ENCODE assay signal across 16 cellular contexts in genomic region chr14:51367600-51367931, GRCh38.
DNase-seq lines count a peak whose midpoint lies in the region; ATAC-seq and TF ChIP-seq lines count a peak whose summit lies in the region.
"Had no signal": no experiment of that assay in that cellular context is flagged by ENCODE, and none has a peak within 500 bp of the region (broad histone marks: within the 10 kb centered on the region; RNA-seq: fewer than 3 reads in every experiment).

No MANE protein-coding gene starts in this region.

- CTCF ChIA-PET in AG04450 (lab: Charles Lee) = no interaction called here
- CTCF ChIA-PET in IMR-90 (lab: Yijun Ruan, JAX) = no interaction called here

- no peaks in the 10 kb centered on the region for H3K79me1 ChIP-seq in IMR-90 (ENCODE audit: low read depth in 1 of 2, low read length in 2 of 2)

- no peaks in the 10 kb centered on the region; the same call in 1 of the 2 replicates for H3K9me3 ChIP-seq in AG04450 (ENCODE audit: control insufficient read depth, insufficient read depth, low read length)
- H3K9me3 ChIP-seq in IMR-90 (ENCODE audit: control insufficient read depth, insufficient read depth, low read length) = no peaks in the 10 kb centered on the region
- H3K9me3 ChIP-seq: BLaER1 treated with 17β-estradiol and CSF1 and Interleukin-3, amounts not matched to agents 10 nM and 100 nM; SJCRH30 had no signal

- in situ Hi-C loops in IMR-90 (cut with MboI; ENCODE audit: low sequenced_read_pairs) = no loop called here

- H4K20me1 ChIP-seq in IMR-90 (ENCODE audit: insufficient read depth, low read length) = no peaks in the 10 kb centered on the region
- H4K20me1 ChIP-seq: BLaER1 treated with 17β-estradiol and CSF1 and Interleukin-3, amounts not matched to agents 10 nM and 100 nM had no signal

- dilution Hi-C loops in IMR-90 (cut with HindIII; ENCODE audit: low sequenced_read_pairs, unreplicated experiment) = no loop called here

- BruUV-seq in IMR-90 (replicated peaks; lab: Mats Ljungman, UMichigan) = no TSS peak

- H4K5ac ChIP-seq in IMR-90 (ENCODE audit: low read depth, low read length) = no peak overlapping the region

- no peak overlapping the region for H3K23ac ChIP-seq in IMR-90 (ENCODE audit: low read depth, low read length)

- no peak overlapping the region for H4K8ac ChIP-seq in IMR-90 (ENCODE audit: low read depth in 2 of 2, low read length in 2 of 2)

- H3K14ac ChIP-seq in IMR-90 (replicated peaks; ENCODE audit: low read depth, low read length) = no peak overlapping the region

- H3K27me3 ChIP-seq in AG04450 (ENCODE audit: control insufficient read depth, insufficient read depth, low read length) = no peaks in the 10 kb centered on the region
- H3K27me3 ChIP-seq in IMR-90 (ENCODE audit: control insufficient read depth, insufficient read depth, low read length) = no peaks in the 10 kb centered on the region
- H3K27me3 ChIP-seq: BLaER1 treated with 17β-estradiol and CSF1 and Interleukin-3, amounts not matched to agents 10 nM and 100 nM; SJCRH30 had no signal

- intact Hi-C loops in IMR-90 (cut with micrococcal nuclease) = loop anchor here (5.0 kb wide), 3 partner anchors 40 to 285 kb away; partner anchors contain the start of gene FRMD6

- TF ChIP-seq RAD21 in IMR-90 (IDR thresholded peaks at IDR 0.05; ENCODE audit: low read length) = no peak

- TF ChIP-seq POLR2A in IMR-90 (IDR thresholded peaks at IDR 0.05; ENCODE audit: low read depth, low read length) = no peak

- H2BK120ac ChIP-seq in IMR-90 (ENCODE audit: low read depth, low read length) = no peak overlapping the region

- H3K9ac ChIP-seq in IMR-90 (ENCODE audit: low read depth, low read length) = no peak overlapping the region
- H3K9ac ChIP-seq: BLaER1 treated with 17β-estradiol and CSF1 and Interleukin-3, amounts not matched to agents 10 nM and 100 nM; parathyroid adenoma had no signal

- H3K36me3 Mint-ChIP-seq in mesothelial cell of epicardium (no peaks in the 10 kb centered on the region), type B pancreatic cell (no peaks in the 10 kb centered on the region)

- H3K27ac Mint-ChIP-seq in mesothelial cell of epicardium = peak overlapping the region; percentile 76
- H3K27ac Mint-ChIP-seq in type B pancreatic cell = no peak overlapping the region
- H3K27ac Mint-ChIP-seq: activated CD8-positive, alpha-beta T cell treated with anti-CD3 and anti-CD28 coated beads, Interleukin-2, amount 10 ng/mL, durations not matched to agents 7 days and 5 days had no signal

- H3K27me3 Mint-ChIP-seq in mesothelial cell of epicardium (ENCODE audit: low read depth) = no peaks in the 10 kb centered on the region
- no peaks in the 10 kb centered on the region for H3K27me3 Mint-ChIP-seq in type B pancreatic cell

- no CpG with 5 or more reads among the region's 1 CpG for WGBS in IMR-90 (ENCODE audit: extremely low coverage in 2 of 2, insufficient read length in 1 of 2), 2 experiments

- no peak overlapping the region for H2BK20ac ChIP-seq in IMR-90 (ENCODE audit: low read depth, low read length)

- peak; percentile 55 for ATAC-seq in IMR-90 (ENCODE audit: low read depth)
- ATAC-seq: activated CD8-positive, alpha-beta T cell treated with anti-CD3 and anti-CD28 coated beads, Interleukin-2, amount 10 ng/mL, durations not matched to agents 7 days and 5 days had no signal

- TF ChIP-seq CTCF in AG04450 (IDR thresholded peaks at IDR 0.05; ENCODE audit: low read depth, low read length) (no peak), IMR-90 (conservative IDR thresholded peaks at IDR 0.05; ENCODE audit: low read depth, low read length) (no peak), mesothelial cell of epicardium (IDR thresholded peaks at IDR 0.05; ENCODE audit: unreplicated experiment) (no peak), type B pancreatic cell (conservative IDR thresholded peaks at IDR 0.05) (no peak)

- no peak overlapping the region for H2AFZ ChIP-seq in IMR-90 (replicated peaks; ENCODE audit: low read length, poor library complexity)
- H2AFZ ChIP-seq: parathyroid adenoma had no signal

- H3K36me3 ChIP-seq in IMR-90 (ENCODE audit: control insufficient read depth, insufficient read depth, low read length) = no peaks in the 10 kb centered on the region
- H3K36me3 ChIP-seq: BLaER1 treated with 17β-estradiol and CSF1 and Interleukin-3, amounts not matched to agents 10 nM and 100 nM; SJCRH30 had no signal

- peak overlapping the region; percentile 55; the same call in 1 of the 2 replicates for H3K4me2 ChIP-seq in IMR-90 (ENCODE audit: low read depth, low read length)
- H3K4me2 ChIP-seq: BLaER1 treated with 17β-estradiol and CSF1 and Interleukin-3, amounts not matched to agents 10 nM and 100 nM had no signal

- H2AK9ac ChIP-seq in IMR-90 (replicated peaks; ENCODE audit: low read depth, low read length, poor library complexity) = no peak overlapping the region

- H3K18ac ChIP-seq in IMR-90 (ENCODE audit: low read depth, low read length) = peak overlapping the region; percentile 62; the same call in 1 of the 2 replicates

- H3K4me3 Mint-ChIP-seq in mesothelial cell of epicardium = no peak overlapping the region
- H3K4me3 Mint-ChIP-seq in type B pancreatic cell = no peak overlapping the region
- H3K4me3 Mint-ChIP-seq: activated CD8-positive, alpha-beta T cell treated with anti-CD3 and anti-CD28 coated beads, Interleukin-2, amount 10 ng/mL, durations not matched to agents 7 days and 5 days had no signal

- H3K27ac ChIP-seq in AG04450 (ENCODE audit: low read depth, low read length) = no peak overlapping the region
- no peak overlapping the region for H3K27ac ChIP-seq in IMR-90 (ENCODE audit: insufficient read depth, low read length)
- H3K27ac ChIP-seq: BLaER1 treated with 17β-estradiol and CSF1 and Interleukin-3, amounts not matched to agents 10 nM and 100 nM; parathyroid adenoma had no signal

- H3K4me1 ChIP-seq in IMR-90 (ENCODE audit: control insufficient read depth, insufficient read depth, low read length) = peaks cover 9% of the 10 kb centered on the region
- H3K4me1 ChIP-seq: BLaER1 treated with 17β-estradiol and CSF1 and Interleukin-3, amounts not matched to agents 10 nM and 100 nM; parathyroid adenoma had no signal

- no peak overlapping the region for H2BK15ac ChIP-seq in IMR-90 (ENCODE audit: low read depth, low read length)

- peaks cover 3% of the 10 kb centered on the region for H3K9me3 Mint-ChIP-seq in mesothelial cell of epicardium
- H3K9me3 Mint-ChIP-seq in type B pancreatic cell = no peaks in the 10 kb centered on the region

- no peak overlapping the region for H4K91ac ChIP-seq in IMR-90 (ENCODE audit: insufficient read depth, low read depth, low read length)

- DNase-seq in AG04450 (ENCODE audit: low read depth, low spot score) = peak; percentile 23
- peak; percentile 83 for DNase-seq in IMR-90
- DNase-seq in dedifferentiated amniotic fluid mesenchymal stem cell (ENCODE audit: extremely low spot score) = peak; percentile 55
- DNase-seq in mesothelial cell of epicardium (ENCODE audit: low spot score in 2 of 2, unreplicated experiment in 2 of 2) = no peak
- no peak for DNase-seq in AG08396 (ENCODE audit: low spot score)
- no peak for DNase-seq in type B pancreatic cell (ENCODE audit: extremely low spot score, unreplicated experiment)
- no peak for DNase-seq in NCI-H1436 treated with DMSO at 0.1 percent for 48 hours (lab: John Stamatoyannopoulos, UW)
- DNase-seq in cerebellum (ENCODE audit: low spot score) = no peak
- DNase-seq: activated CD8-positive, alpha-beta T cell treated with anti-CD3 and anti-CD28 coated beads, Interleukin-2, amount 10 ng/mL, durations not matched to agents 7 days and 5 days; activated gamma-delta T cell; cerebellar nuclear complex; DND-41; foreskin melanocyte had no signal

- peaks cover 4% of the 10 kb centered on the region; the same call in 1 of the 2 replicates for H3K9me1 ChIP-seq in IMR-90 (ENCODE audit: insufficient read depth, low read length)

- no peak overlapping the region for H2BK5ac ChIP-seq in IMR-90 (ENCODE audit: low read depth, low read length, poor library complexity, severe bottlenecking)

- POLR2A ChIA-PET in AG04450 (lab: Yijun Ruan, JAX) = no interaction called here
- POLR2A ChIA-PET in IMR-90 (lab: Charles Lee; ENCODE audit: unreplicated experiment) = no interaction called here

- peaks cover 10% of the 10 kb centered on the region for H3K4me1 Mint-ChIP-seq in mesothelial cell of epicardium
- H3K4me1 Mint-ChIP-seq in type B pancreatic cell (ENCODE audit: unreplicated experiment) = peaks cover 7% of the 10 kb centered on the region

- no peak overlapping the region for H3K56ac ChIP-seq in IMR-90 (ENCODE audit: extremely low read depth, insufficient read depth, low read length)

- H3K4me3 ChIP-seq in AG04450 (ENCODE audit: low read depth, low read length) (no peak overlapping the region), IMR-90 (ENCODE audit: insufficient read depth, low read depth, low read length) (no peak overlapping the region)
- H3K4me3 ChIP-seq: BLaER1 treated with 17β-estradiol and CSF1 and Interleukin-3, amounts not matched to agents 10 nM and 100 nM; SJCRH30 had no signal

- H3K4ac ChIP-seq in IMR-90 (ENCODE audit: low read depth, low read length) = no peak overlapping the region

- no peak overlapping the region for H2AK5ac ChIP-seq in IMR-90 (ENCODE audit: low read depth, low read length)

TF ChIP-seq in IMR-90, 13 proteins besides CTCF, POLR2A, EP300 and RAD21 (continues in another document):
- no peak for TF ChIP-seq BHLHE40 (IDR thresholded peaks at IDR 0.05; ENCODE audit: low read depth, low read length)
- no peak for TF ChIP-seq SMC3 (IDR thresholded peaks at IDR 0.05; ENCODE audit: low read depth, low read length)
- no peak for TF ChIP-seq RFX5 (IDR thresholded peaks at IDR 0.05; ENCODE audit: low read depth, low read length)
- no peak for TF ChIP-seq MAZ (IDR thresholded peaks at IDR 0.05; ENCODE audit: borderline replicate concordance, low read depth, low read length)
- TF ChIP-seq MAFK (IDR thresholded peaks at IDR 0.05; ENCODE audit: low read depth, low read length) = no peak
- TF ChIP-seq ELK1 (IDR thresholded peaks at IDR 0.05; ENCODE audit: borderline replicate concordance, low read depth, low read length) = no peak
- no peak for TF ChIP-seq FOS (IDR thresholded peaks at IDR 0.05; ENCODE audit: low read depth, low read length)
- no peak for TF ChIP-seq CEBPB (IDR thresholded peaks at IDR 0.05; ENCODE audit: low read depth, low read length)
- no peak for TF ChIP-seq MXI1 (IDR thresholded peaks at IDR 0.05; ENCODE audit: borderline replicate concordance, low read depth, low read length)
- TF ChIP-seq CHD1 (IDR thresholded peaks at IDR 0.05; ENCODE audit: low read depth, low read length) = no peak
- no peak for TF ChIP-seq RCOR1 (IDR thresholded peaks at IDR 0.05; ENCODE audit: insufficient replicate concordance, low read length)

Comparison
In these comparisons a context has a peak if more than half of its experiments do, and no peak if none do; other contexts are left out.
1. DNase-seq: peak in AG04450 (single experiment), IMR-90 (single experiment) and dedifferentiated amniotic fluid mesenchymal stem cell (single experiment); none in mesothelial cell of epicardium (0 of 2), AG08396 (single experiment), type B pancreatic cell (single experiment), NCI-H1436 treated with DMSO at 0.1 percent for 48 hours (single experiment) and cerebellum (single experiment).